1 cellular context compared by ENCODE assay signal in genomic region chr11:66966351-66966750, GRCh38.
A peak's percentile ranks its signal among the peaks of the same experiment; 100 is the strongest.
TF ChIP-seq lines count a peak whose summit lies in the region.

No MANE protein-coding gene starts in this region.

TF ChIP-seq in HepG2, 621 proteins besides CTCF, POLR2A, EP300 and RAD21:
- no peak for TF ChIP-seq ZNF691 (CRISPR knock-in tag; IDR thresholded peaks at IDR 0.05; ENCODE audit: borderline replicate concordance, low read depth)
- TF ChIP-seq RARA (CRISPR knock-in tag; IDR thresholded peaks at IDR 0.05), result peak; percentile 84
- peak; percentile 33; the same call in 1 of the 2 replicates for TF ChIP-seq PHF21A (CRISPR knock-in tag; IDR thresholded peaks at IDR 0.05)
- TF ChIP-seq FOXK1 (CRISPR knock-in tag; IDR thresholded peaks at IDR 0.05; ENCODE audit: borderline replicate concordance, low read depth), result peak; percentile 18; the same call in 1 of the 2 replicates
- no peak for TF ChIP-seq ZNF562 (CRISPR knock-in tag; IDR thresholded peaks at IDR 0.05; ENCODE audit: borderline replicate concordance)
- TF ChIP-seq ZMYM4 (CRISPR knock-in tag; IDR thresholded peaks at IDR 0.05), result 0 out of 2 replicates have a peak, but pooled peaks have one; percentile 15
- peak; percentile 66 for TF ChIP-seq ZNF281 (CRISPR knock-in tag; IDR thresholded peaks at IDR 0.05; ENCODE audit: borderline replicate concordance)
- TF ChIP-seq HNF4G (IDR thresholded peaks at IDR 0.05; ENCODE audit: borderline replicate concordance, low read depth, low read length), result peak; percentile 33; the same call in 1 of the 2 replicates
- TF ChIP-seq HNF4G (CRISPR knock-in tag; IDR thresholded peaks at IDR 0.05; ENCODE audit: borderline replicate concordance, low read depth), result no peak
- TF ChIP-seq HNF4A (CRISPR knock-in tag; IDR thresholded peaks at IDR 0.05), result peak; percentile 78
- TF ChIP-seq RXRB (CRISPR knock-in tag; IDR thresholded peaks at IDR 0.05; ENCODE audit: borderline replicate concordance), result peak; percentile 19; the same call in 1 of the 2 replicates
- TF ChIP-seq SAP130 (CRISPR knock-in tag; IDR thresholded peaks at IDR 0.05; ENCODE audit: low read depth), result 0 out of 2 replicates have a peak, but pooled peaks have one; percentile 25
- TF ChIP-seq NR2F6 (IDR thresholded peaks at IDR 0.05), result peak; percentile 51
- TF ChIP-seq NR2F6 (CRISPR knock-in tag; IDR thresholded peaks at IDR 0.05), result peak; percentile 51; the same call in 1 of the 2 replicates
- TF ChIP-seq GATA4 (IDR thresholded peaks at IDR 0.05; ENCODE audit: borderline replicate concordance, low read depth), result no peak
- TF ChIP-seq PAXIP1 (CRISPR knock-in tag; conservative IDR thresholded peaks at IDR 0.05), result peak; percentile 52; the same call in 1 of the 2 replicates
- TF ChIP-seq TFE3 (CRISPR knock-in tag; IDR thresholded peaks at IDR 0.05), result no peak
- no peak for TF ChIP-seq ZNF180 (CRISPR knock-in tag; IDR thresholded peaks at IDR 0.05; ENCODE audit: borderline replicate concordance, low read depth)
- peak; percentile 64; the same call in 1 of the 2 replicates for TF ChIP-seq ZNF644 (CRISPR knock-in tag; IDR thresholded peaks at IDR 0.05; ENCODE audit: low read depth)
- peak; percentile 78 for TF ChIP-seq YY1 (IDR thresholded peaks at IDR 0.05; ENCODE audit: insufficient read depth, insufficient replicate concordance, low read depth, low read length)
TF ChIP-seq in HepG2: peak in this region for 13.
